Comparison of ENCODE assay signal across 30 cellular contexts in genomic region chr3:182785756-182786155, GRCh38.
"Had no signal": no experiment of that assay in that cellular context is flagged by ENCODE, and none has a peak within 500 bp of the region (broad histone marks: within the 10 kb centered on the region; RNA-seq: fewer than 3 reads in every experiment).

No MANE protein-coding gene starts in this region.

- H3K36me3 ChIP-seq: neutrophil, pancreas, right lobe of liver, sigmoid colon, spleen, suprapubic skin, tibial artery, transverse colon, upper lobe of right lung, uterus had no signal

- H3K4me1 ChIP-seq: pancreas, psoas muscle, right lobe of liver, sigmoid colon, suprapubic skin, testis, upper lobe of right lung, uterus had no signal

- H3K27me3 ChIP-seq: neutrophil, right lobe of liver, testis, uterus had no signal

- H3K4me3 ChIP-seq: pancreas, psoas muscle, right lobe of liver, sigmoid colon, skin epidermis, smooth muscle cell, spleen, suprapubic skin, testis, tibial artery, transverse colon, upper lobe of right lung, uterus had no signal

- H3K27ac ChIP-seq: neutrophil, pancreas, psoas muscle, right lobe of liver, sigmoid colon, skin epidermis, spleen, suprapubic skin, testis, tibial artery, transverse colon, upper lobe of right lung, uterus had no signal

- H3K4me2 ChIP-seq: smooth muscle cell had no signal

- DNase-seq: naive thymus-derived CD8-positive, alpha-beta T cell; nephron progenitor cell; nucleus accumbens; pancreas; posterior cingulate gyrus; psoas muscle; right cardiac atrium; right lobe of liver; sigmoid colon; spleen; stimulated activated CD4-positive, alpha-beta T cell treated with anti-CD3 and anti-CD28 coated beads, Interleukin-12 subunit alpha, Interleukin-12 subunit beta, amount 100 ng/mL, for 4 hours; stimulated activated CD4-positive, alpha-beta T cell treated with anti-CD3 and anti-CD28 coated beads, Interleukin-1b, Interleukin-23, amount 100 ng/mL, for 48 hours; stimulated activated CD4-positive, alpha-beta T cell treated with anti-CD3 and anti-CD28 coated beads, Interleukin-4, amount 100 ng/mL, for 1 hour; stimulated activated CD4-positive, alpha-beta T cell treated with anti-CD3 and anti-CD28 coated beads, Interleukin-4, amount 100 ng/mL, for 4 hours; stimulated activated CD8-positive, alpha-beta memory T cell treated with anti-CD3 and anti-CD28 coated beads, Interleukin-4, amount 100 ng/mL, for 48 hours; stimulated activated naive CD4-positive, alpha-beta T cell; stimulated activated naive CD8-positive, alpha-beta T cell treated with anti-CD3 and anti-CD28 coated beads, Interleukin-15, amount 100 ng/mL, for 72 hours; stimulated activated naive CD8-positive, alpha-beta T cell treated with anti-CD3 and anti-CD28 coated beads, Interleukin-15, Interleukin-2, amounts not matched to agents 100 U/mL and 50 U/mL, for 24 hours; substantia nigra; testis; tibial artery; transverse colon; upper lobe of right lung; uterus had no signal

- ATAC-seq: naive thymus-derived CD8-positive, alpha-beta T cell; natural killer cell treated with Interleukin-12 subunit alpha and Interleukin-12 subunit beta and Interleukin-15 and Interleukin-18, amount 100 ng/mL, for 72 hours; pancreas; psoas muscle; right cardiac atrium; right lobe of liver; stimulated activated memory B cell treated with anti-CD40 and anti-IgM and Interleukin-4, amounts not matched to agents 10 μg/mL and 1 μg/mL and 100 μg/mL, for 72 hours; stimulated activated naive CD8-positive, alpha-beta T cell treated with anti-CD3 and anti-CD28 coated beads, Interleukin-15, Interleukin-2, amounts not matched to agents 100 U/mL and 50 U/mL, for 24 hours; upper lobe of right lung had no signal

- H3K9me3 ChIP-seq: neutrophil, pancreas, psoas muscle, right lobe of liver, sigmoid colon, spleen, suprapubic skin, testis, tibial artery, transverse colon, upper lobe of right lung, uterus had no signal
